14 cellular contexts compared by ENCODE assay signal in genomic region chr7:27157717-27158431, GRCh38. TPM values are rescaled to one million over a fixed set of nuclear protein-coding genes. Genes with fewer than 3 reads are reported as not detected.
DNase-seq lines count a peak whose midpoint lies in the region; ATAC-seq and TF ChIP-seq lines count a peak whose summit lies in the region.
"Had no signal": no experiment of that assay in that cellular context is flagged by ENCODE, and none has a peak within 500 bp of the region (broad histone marks: within the 10 kb centered on the region; RNA-seq: fewer than 3 reads in every experiment).

No MANE protein-coding gene starts in this region.

- TF ChIP-seq RAD21 in SK-N-SH (IDR thresholded peaks at IDR 0.05; ENCODE audit: low read length): no peak

- peak overlapping the region in 3 of 5 experiments; percentile 10 to 87 (median 80) for H3K4me3 Mint-ChIP-seq in brain

- H3K9ac ChIP-seq in SK-N-SH: no peak overlapping the region

- no peaks in the 10 kb centered on the region for H3K36me3 ChIP-seq in SK-N-SH (replicated peaks in 1 of 2; ENCODE audit: control insufficient read depth in 1 of 2, insufficient read depth in 2 of 2, low read length in 1 of 2)
- H3K36me3 ChIP-seq in osteoblast (ENCODE audit: insufficient read depth, low read length): peaks cover 4% of the 10 kb centered on the region
- H3K36me3 ChIP-seq: cardiac muscle cell had no signal

- peaks cover 6% of the 10 kb centered on the region; the same call in 1 of the 2 replicates for H4K20me1 ChIP-seq in SK-N-SH (ENCODE audit: insufficient read depth)
- H4K20me1 ChIP-seq in osteoblast (ENCODE audit: insufficient read depth, low read length): no peaks in the 10 kb centered on the region

- peak overlapping the region in 3 of 5 experiments; percentile 36 to 90 (median 72) for H3K27ac Mint-ChIP-seq in brain
- H3K27ac Mint-ChIP-seq: HFFc6 had no signal

- H3K79me2 ChIP-seq in SK-N-SH (ENCODE audit: insufficient read depth) (no peaks in the 10 kb centered on the region), osteoblast (ENCODE audit: insufficient read depth, low read length) (peaks cover 59% of the 10 kb centered on the region)

- no peaks in the 10 kb centered on the region for H3K9me2 ChIP-seq in SK-N-SH

- 38% methylated on average over 29 of the region's 30 CpGs for WGBS in SK-N-SH (ENCODE audit: low lambda C conversion rate)

- H3K4me1 Mint-ChIP-seq in brain: peaks cover 24% of the 10 kb centered on the region

- H3K27me3 ChIP-seq in SK-N-SH (ENCODE audit: insufficient read depth) (peaks cover 91% of the 10 kb centered on the region), osteoblast (ENCODE audit: insufficient read depth, low read length) (no peaks in the 10 kb centered on the region)

- H3K36me3 Mint-ChIP-seq in brain: peaks cover 2% of the 10 kb centered on the region

- DNase-seq in SK-N-SH (no peak), osteoblast (ENCODE audit: insufficient read length, low spot score, missing footprints) (peak; percentile 84), NCI-H748 treated with DMSO at 0.1 percent for 48 hours (lab: John Stamatoyannopoulos, UW) (no peak)
- DNase-seq: foreskin melanocyte, HFFc6, NCI-H1694 treated with DMSO at 0.1 percent for 48 hours, trophoblast cell had no signal

- H3K27me3 Mint-ChIP-seq in brain: peaks cover 98% of the 10 kb centered on the region

- H3K4me3 ChIP-seq in SK-N-SH (ENCODE audit: low read depth in 2 of 2, low read length in 1 of 2) (no peak overlapping the region), osteoblast (ENCODE audit: insufficient read depth, low read length) (no peak overlapping the region)
- H3K4me3 ChIP-seq: cardiac muscle cell had no signal

- CTCF ChIA-PET in SK-N-SH (lab: Yijun Ruan, JAX): interaction anchor here (0.6 to 11.7 kb wide), 8 partner anchors 10 to 1265 kb away, joined by 3 to 270 read pairs (median 6); partner anchors contain the start of genes HOXA11, HOXA3, HOXA5 and HOXA6

- H3K9me3 Mint-ChIP-seq in brain: peaks cover 0 to 31% (median 5%) of the 10 kb centered on the region in 5 experiments
- H3K9me3 Mint-ChIP-seq: HFFc6 had no signal

- ATAC-seq in SK-N-SH treated with all-trans-retinoic acid at 6 μM for 48 hours (no peak), GM21360 (IDR thresholded peaks at IDR 0.05; ENCODE audit: unreplicated experiment) (no peak)

- POLR2A ChIA-PET in SK-N-SH (lab: Yijun Ruan, JAX): no interaction called here

- peaks cover 0 to 8% of the 10 kb centered on the region in 2 experiments; a peak in 1 of 4 replicates for H3K4me1 ChIP-seq in SK-N-SH (ENCODE audit: control insufficient read depth in 1 of 2, insufficient read depth in 2 of 2, low read depth in 1 of 2, low read length in 1 of 2)
- H3K4me1 ChIP-seq in osteoblast (ENCODE audit: insufficient read depth, low read length): peaks cover 25% of the 10 kb centered on the region

- no peak overlapping the region for H2AFZ ChIP-seq in SK-N-SH (ENCODE audit: low read depth)
- H2AFZ ChIP-seq in osteoblast (ENCODE audit: low read length): no peak overlapping the region

- H3F3A ChIP-seq in SK-N-SH (replicated peaks; ENCODE audit: insufficient read depth): peaks cover 5% of the 10 kb centered on the region

- H3K9me3 ChIP-seq in SK-N-SH (no peaks in the 10 kb centered on the region), osteoblast (ENCODE audit: low read depth, low read length) (no peaks in the 10 kb centered on the region)

- H3K4me2 ChIP-seq in SK-N-SH: no peak overlapping the region
- H3K4me2 ChIP-seq in osteoblast (ENCODE audit: insufficient read depth, low read length): no peak overlapping the region

- TF ChIP-seq CTCF in SK-N-SH (IDR thresholded peaks at IDR 0.05) (no peak), brain (conservative IDR thresholded peaks at IDR 0.05) (no peak), osteoblast (IDR thresholded peaks at IDR 0.05; ENCODE audit: extremely low read depth, low read depth, low read length) (no peak)

- no peak for TF ChIP-seq EP300 in SK-N-SH (IDR thresholded peaks at IDR 0.05; ENCODE audit: borderline replicate concordance in 1 of 2, low read depth in 1 of 2, low read length in 1 of 2)

- no peak overlapping the region for H3K27ac ChIP-seq in SK-N-SH (ENCODE audit: low read depth in 2 of 2, low read length in 1 of 2)
- no peak overlapping the region for H3K27ac ChIP-seq in osteoblast (ENCODE audit: low read depth, low read length)
- H3K27ac ChIP-seq: 22Rv1, cardiac muscle cell had no signal

TF ChIP-seq in SK-N-SH, 30 proteins besides CTCF, POLR2A, EP300 and RAD21:
- TF ChIP-seq EZH2phosphoT487 (IDR thresholded peaks at IDR 0.05; ENCODE audit: borderline replicate concordance, low read depth) (0 out of 2 replicates have a peak, but pooled peaks have one; percentile 23), FOXJ3 (CRISPR knock-in tag; IDR thresholded peaks at IDR 0.05) (no peak)

TF ChIP-seq in SK-N-SH treated with all-trans-retinoic acid at 6 μM for 48 hours, 23 proteins besides CTCF, POLR2A, EP300 and RAD21 (continues in another document):
- TF ChIP-seq TSHZ2 (CRISPR knock-in tag; IDR thresholded peaks at IDR 0.05): no peak
- TF ChIP-seq BACH2 (CRISPR knock-in tag; IDR thresholded peaks at IDR 0.05; ENCODE audit: borderline replicate concordance): no peak
- no peak for TF ChIP-seq TCF4 (CRISPR knock-in tag; IDR thresholded peaks at IDR 0.05; ENCODE audit: borderline replicate concordance)
- TF ChIP-seq CSRNP3 (CRISPR knock-in tag; IDR thresholded peaks at IDR 0.05): no peak
- TF ChIP-seq TOX (CRISPR knock-in tag; IDR thresholded peaks at IDR 0.05; ENCODE audit: borderline replicate concordance): no peak
- TF ChIP-seq ESRRG (CRISPR knock-in tag; IDR thresholded peaks at IDR 0.05): no peak

RNA-seq across cellular contexts. Expression of gene HOXA7, which starts 1.4 kb away (rescaled TPM):
- polyA plus RNA-seq in SK-N-SH (2012; rRNA removed): not detected in 2 replicates
- not detected in 2 replicates for polyA plus RNA-seq in SK-N-SH (2012; cell fraction: cytosol; rRNA removed)
- not detected in 2 replicates for polyA plus RNA-seq in SK-N-SH (2012; cell fraction: nucleus; rRNA removed)
- 1.3 TPM for polyA plus RNA-seq in brain (ENCODE audit: insufficient read depth, low read depth, low replicate concordance)
- total RNA-seq in osteoblast: 3.6 and 4.4 TPM in 2 replicates
- total RNA-seq: cardiac muscle cell had no signal
- polyA plus RNA-seq: cardiac muscle cell had no signal

RNA-seq across cellular contexts. Expression of gene HOXA3, which starts 5.5 kb away (rescaled TPM):
- 0.15 TPM in 1 of 2 replicates, not detected in the other for polyA plus RNA-seq in SK-N-SH (2012; rRNA removed)
- polyA plus RNA-seq in SK-N-SH (2012; cell fraction: cytosol; rRNA removed): not detected in 2 replicates
- not detected in 2 replicates for polyA plus RNA-seq in SK-N-SH (2012; cell fraction: nucleus; rRNA removed)
- polyA plus RNA-seq in brain (ENCODE audit: insufficient read depth, low read depth, low replicate concordance): 2.0 TPM
- total RNA-seq in osteoblast: 3.5 and 4.0 TPM in 2 replicates

RNA-seq across cellular contexts. Expression of gene HOXA9, which starts 7.5 kb away (rescaled TPM):
- not detected in 2 replicates for polyA plus RNA-seq in SK-N-SH (2012; rRNA removed)
- not detected in 2 replicates for polyA plus RNA-seq in SK-N-SH (2012; cell fraction: cytosol; rRNA removed)
- polyA plus RNA-seq in SK-N-SH (2012; cell fraction: nucleus; rRNA removed): not detected in 2 replicates
- 1.1 TPM for polyA plus RNA-seq in brain (ENCODE audit: insufficient read depth, low read depth, low replicate concordance)
- 15.3 and 19.5 TPM in 2 replicates for total RNA-seq in osteoblast
- total RNA-seq: cardiac muscle cell, OCI-LY7 had no signal
- polyA plus RNA-seq: cardiac muscle cell had no signal

RNA-seq across cellular contexts. Expression of gene HOXA6, which starts 10.3 kb away (rescaled TPM):
- polyA plus RNA-seq in SK-N-SH (2012; rRNA removed): not detected in 2 replicates
- polyA plus RNA-seq in SK-N-SH (2012; cell fraction: cytosol; rRNA removed): not detected in 2 replicates
- polyA plus RNA-seq in SK-N-SH (2012; cell fraction: nucleus; rRNA removed): not detected in 2 replicates
- polyA plus RNA-seq in brain (ENCODE audit: insufficient read depth, low read depth, low replicate concordance): 14.9 TPM
- 5.0 and 7.6 TPM in 2 replicates for total RNA-seq in osteoblast
- total RNA-seq: cardiac muscle cell, mononuclear cell had no signal
- polyA plus RNA-seq: cardiac muscle cell had no signal

RNA-seq across cellular contexts. Expression of gene HOXA5, which starts 14.4 kb away (rescaled TPM):
- polyA plus RNA-seq in SK-N-SH (2012; rRNA removed) (not detected in 2 replicates), brain (ENCODE audit: insufficient read depth, low read depth, low replicate concordance) (25.3 TPM)
- polyA plus RNA-seq in SK-N-SH (2012; cell fraction: cytosol; rRNA removed): not detected in 2 replicates
- polyA plus RNA-seq in SK-N-SH (2012; cell fraction: nucleus; rRNA removed): not detected in 2 replicates
- total RNA-seq in osteoblast: 3.2 and 5.8 TPM in 2 replicates
- total RNA-seq: cardiac muscle cell had no signal
- polyA plus RNA-seq: cardiac muscle cell had no signal
